ENCODE assay signal across 8 cellular contexts in genomic region chr4:140427919-140428471, GRCh38. TPM values are rescaled to one million over a fixed set of nuclear protein-coding genes. Genes with fewer than 3 reads are reported as not detected.
DNase-seq lines count a peak whose midpoint lies in the region; ATAC-seq and TF ChIP-seq lines count a peak whose summit lies in the region.

No MANE protein-coding gene starts in this region.

- H3K27me3 Mint-ChIP-seq in activated T-cell treated with anti-CD3 and anti-CD28 coated beads, Interleukin-2, amount 50 U/mL, for 24 hours, result peaks cover 63% of the 10 kb centered on the region

- no peak for DNase-seq in activated T-cell treated with anti-CD3 and anti-CD28 coated beads, Interleukin-2, amount 50 U/mL, for 24 hours
- DNase-seq in activated T-cell treated with anti-CD3 and anti-CD28 coated beads, Interleukin-2, amount 50 U/mL, for 1 hour, result no peak
- DNase-seq in superior temporal gyrus (ENCODE audit: extremely low spot score), result peak; percentile 21
- DNase-seq in caudate nucleus (lab: John Stamatoyannopoulos, UW), result no peak
- DNase-seq in foreskin keratinocyte, result no peak

- peak overlapping the region; percentile 25 for H3K4me3 ChIP-seq in iPS-11a (ENCODE audit: low read depth, low read length)

- H3K27ac ChIP-seq in VCaP, result peak overlapping the region; percentile 82
- no peak overlapping the region for H3K27ac ChIP-seq in caudate nucleus (ENCODE audit: low read depth, low read length)
- no peak overlapping the region for H3K27ac ChIP-seq in foreskin keratinocyte

- H3K27me3 ChIP-seq in foreskin keratinocyte, result peaks cover 53% of the 10 kb centered on the region

- H3K36me3 Mint-ChIP-seq in activated T-cell treated with anti-CD3 and anti-CD28 coated beads, Interleukin-2, amount 50 U/mL, for 24 hours (ENCODE audit: low read depth), result no peaks in the 10 kb centered on the region

- H3K4me3 Mint-ChIP-seq in activated T-cell treated with anti-CD3 and anti-CD28 coated beads, Interleukin-2, amount 50 U/mL, for 24 hours, result peak overlapping the region; percentile 77

- peaks cover 11% of the 10 kb centered on the region for H3K4me1 Mint-ChIP-seq in activated T-cell treated with anti-CD3 and anti-CD28 coated beads, Interleukin-2, amount 50 U/mL, for 24 hours (ENCODE audit: low read depth)

- TF ChIP-seq CTCF in VCaP (conservative IDR thresholded peaks at IDR 0.05), result peak; percentile 27
- TF ChIP-seq CTCF in foreskin keratinocyte (conservative IDR thresholded peaks at IDR 0.05), result no peak

- H3K4me1 ChIP-seq in foreskin keratinocyte, result no peaks in the 10 kb centered on the region

- H3K9me3 Mint-ChIP-seq in activated T-cell treated with anti-CD3 and anti-CD28 coated beads, Interleukin-2, amount 50 U/mL, for 24 hours, result no peaks in the 10 kb centered on the region

- H3K27ac Mint-ChIP-seq in activated T-cell treated with anti-CD3 and anti-CD28 coated beads, Interleukin-2, amount 50 U/mL, for 24 hours, result no peak overlapping the region

- no peak for ATAC-seq in GM18502 (IDR thresholded peaks at IDR 0.05; ENCODE audit: poor library complexity, unreplicated experiment)
- ATAC-seq in foreskin keratinocyte, result no peak

RNA-seq across cellular contexts. Expression of gene CLGN, which starts 0.5 kb away (rescaled TPM):
- not detected in 2 replicates for total RNA-seq in foreskin keratinocyte
- polyA plus RNA-seq in foreskin keratinocyte, result 0.01 TPM in 1 of 2 replicates, not detected in the other

RNA-seq across cellular contexts. Expression of gene SCOC, which starts 54.5 kb away (rescaled TPM):
- total RNA-seq in foreskin keratinocyte, result 70.9 and 74.4 TPM in 2 replicates
- 50.4 and 54.4 TPM in 2 replicates for polyA plus RNA-seq in foreskin keratinocyte
